17 cellular contexts compared by ENCODE assay signal in the genomic region with DNA sequence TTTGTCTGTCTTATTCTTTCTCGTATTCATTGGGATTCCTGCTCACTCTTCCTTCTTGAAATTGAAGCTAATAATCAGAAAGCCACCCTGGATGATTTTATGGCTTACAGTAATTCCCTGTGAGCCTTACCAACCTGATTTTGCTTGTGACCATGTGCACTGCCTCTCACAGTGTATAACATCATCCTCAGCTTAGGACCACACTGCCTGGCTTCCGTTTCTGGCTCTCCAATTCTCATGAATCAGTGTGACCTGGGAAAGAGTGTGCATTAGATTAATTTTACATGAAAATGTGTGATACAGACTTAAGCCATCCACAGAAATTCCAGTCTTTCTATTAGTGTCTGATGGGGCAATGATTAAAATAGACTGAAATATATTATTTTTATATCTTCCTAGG.
DNase-seq lines count a peak whose midpoint lies in the region; ATAC-seq and TF ChIP-seq lines count a peak whose summit lies in the region.
"Had no signal": no experiment of that assay in that cellular context is flagged by ENCODE, and none has a peak within 500 bp of the region (broad histone marks: within the 10 kb centered on the region; RNA-seq: fewer than 3 reads in every experiment).

No MANE protein-coding gene starts in this region.

- POLR2A ChIA-PET in CD8-positive, alpha-beta memory T cell (lab: Charles Lee) = no interaction called here

- TF ChIP-seq POLR2A in right lobe of liver (IDR thresholded peaks at IDR 0.05) (no peak), stomach (IDR thresholded peaks at IDR 0.05) (no peak), adrenal gland (IDR thresholded peaks at IDR 0.05) (no peak)

- no peak overlapping the region for H3K27ac Mint-ChIP-seq in CD8-positive, alpha-beta memory T cell
- H3K27ac Mint-ChIP-seq: effector memory CD8-positive, alpha-beta T cell; stimulated activated naive CD8-positive, alpha-beta T cell treated with anti-CD3 and anti-CD28 coated beads, Interleukin-15, Interleukin-2, amounts not matched to agents 100 ng/mL and 50 ng/mL, for 24 hours had no signal

- peaks cover 0 to 3% of the 10 kb centered on the region in 2 donors for H3K27me3 Mint-ChIP-seq in CD8-positive, alpha-beta memory T cell
- H3K27me3 Mint-ChIP-seq: stimulated activated naive CD8-positive, alpha-beta T cell treated with anti-CD3 and anti-CD28 coated beads, Interleukin-15, Interleukin-2, amounts not matched to agents 100 ng/mL and 50 ng/mL, for 24 hours had no signal

- no peaks in the 10 kb centered on the region for H3K4me1 Mint-ChIP-seq in CD8-positive, alpha-beta memory T cell

- H3K4me1 ChIP-seq in ascending aorta (peaks cover 6 to 34% of the 10 kb centered on the region in 2 donors), right lobe of liver (peaks cover 0 to 94% (median 27%) of the 10 kb centered on the region in 4 donors), stomach (peaks cover 4 to 81% (median 46%) of the 10 kb centered on the region in 4 donors), adrenal gland (replicated peaks in 1 of 2) (peaks cover 0 to under 1% of the 10 kb centered on the region in 2 donors)
- H3K4me1 ChIP-seq in CD8-positive, alpha-beta memory T cell (ENCODE audit: insufficient read depth, low read length) = no peaks in the 10 kb centered on the region
- H3K4me1 ChIP-seq: Caco-2 had no signal

- intact Hi-C loops in ascending aorta (cut with DNase I) = loop anchor here (2.0 kb wide), 1 partner anchor 20 kb away; no protein-coding TSS in a partner anchor
- intact Hi-C loops in right lobe of liver (cut with DNase I) = no loop called here
- intact Hi-C loops in stomach (cut with DNase I; ENCODE audit: low total_unique reads) = no loop called here
- intact Hi-C loops in adrenal gland (cut with DNase I) = no loop called here

- H3K9me3 Mint-ChIP-seq in CD8-positive, alpha-beta memory T cell = no peaks in the 10 kb centered on the region
- H3K9me3 Mint-ChIP-seq: effector memory CD8-positive, alpha-beta T cell; stimulated activated naive CD8-positive, alpha-beta T cell treated with anti-CD3 and anti-CD28 coated beads, Interleukin-15, Interleukin-2, amounts not matched to agents 100 ng/mL and 50 ng/mL, for 24 hours had no signal

- H3K4me3 ChIP-seq in ascending aorta = peak overlapping the region; percentile 51 to 59
- H3K4me3 ChIP-seq in right lobe of liver = peak overlapping the region in 2 of 3 donors; percentile 2 to 13
- H3K4me3 ChIP-seq in stomach = peak overlapping the region in 1 of 4 donors; percentile 23
- H3K4me3 ChIP-seq in adrenal gland = no peak overlapping the region
- no peak overlapping the region for H3K4me3 ChIP-seq in CD8-positive, alpha-beta memory T cell (ENCODE audit: low read length)
- H3K4me3 ChIP-seq: ovary had no signal

- peak overlapping the region; percentile 91 to 95 for H3K27ac ChIP-seq in ascending aorta
- no peak overlapping the region for H3K27ac ChIP-seq in right lobe of liver
- H3K27ac ChIP-seq in stomach = peak overlapping the region in 4 of 5 donors; percentile 21 to 79 (median 54)
- peak overlapping the region in 1 of 5 donors; percentile 15 for H3K27ac ChIP-seq in adrenal gland
- no peak overlapping the region for H3K27ac ChIP-seq in CD8-positive, alpha-beta memory T cell (ENCODE audit: low read depth, low read length)
- H3K27ac ChIP-seq: KMS-11, ovary had no signal

- TF ChIP-seq CTCF in ascending aorta (IDR thresholded peaks at IDR 0.05) = no peak
- no peak for TF ChIP-seq CTCF in right lobe of liver (IDR thresholded peaks at IDR 0.05)
- TF ChIP-seq CTCF in stomach (IDR thresholded peaks at IDR 0.05) = no peak
- TF ChIP-seq CTCF in adrenal gland (IDR thresholded peaks at IDR 0.05) = no peak

- H3K36me3 ChIP-seq in ascending aorta (peaks cover 15 to 34% of the 10 kb centered on the region in 2 donors), right lobe of liver (peaks cover 0 to 46% (median 18%) of the 10 kb centered on the region in 4 donors), stomach (peaks cover 15 to 34% (median 30%) of the 10 kb centered on the region in 4 donors), adrenal gland (replicated peaks in 1 of 2) (peaks cover 0 to 20% of the 10 kb centered on the region in 2 donors)
- H3K36me3 ChIP-seq in CD8-positive, alpha-beta memory T cell (ENCODE audit: insufficient read depth, low read length) = no peaks in the 10 kb centered on the region
- H3K36me3 ChIP-seq: ovary had no signal

- no peak for TF ChIP-seq EP300 in stomach (IDR thresholded peaks at IDR 0.05)

- no peaks in the 10 kb centered on the region for H3K27me3 ChIP-seq in ascending aorta
- H3K27me3 ChIP-seq in right lobe of liver = no peaks in the 10 kb centered on the region
- no peaks in the 10 kb centered on the region for H3K27me3 ChIP-seq in stomach
- no peaks in the 10 kb centered on the region for H3K27me3 ChIP-seq in adrenal gland
- no peaks in the 10 kb centered on the region for H3K27me3 ChIP-seq in CD8-positive, alpha-beta memory T cell (ENCODE audit: insufficient read depth, low read length, poor library complexity, severe bottlenecking)
- H3K27me3 ChIP-seq: ovary had no signal

- peaks cover 6 to 10% (median 10%) of the 10 kb centered on the region in 3 donors for H3K36me3 Mint-ChIP-seq in CD8-positive, alpha-beta memory T cell

- CTCF ChIA-PET in CD8-positive, alpha-beta memory T cell (lab: Charles Lee) = no interaction called here

- H3K4me3 Mint-ChIP-seq in CD8-positive, alpha-beta memory T cell = no peak overlapping the region
- H3K4me3 Mint-ChIP-seq: effector memory CD8-positive, alpha-beta T cell; stimulated activated naive CD8-positive, alpha-beta T cell treated with anti-CD3 and anti-CD28 coated beads, Interleukin-15, Interleukin-2, amounts not matched to agents 100 ng/mL and 50 ng/mL, for 24 hours had no signal

- ATAC-seq in right lobe of liver (peak in 1 of 4 donors; percentile 13), GM19328 (IDR thresholded peaks at IDR 0.05; ENCODE audit: unreplicated experiment) (no peak), HG02623 (IDR thresholded peaks at IDR 0.05; ENCODE audit: unreplicated experiment) (no peak)
- ATAC-seq: effector memory CD8-positive, alpha-beta T cell had no signal

- DNase-seq in EH (ENCODE audit: low read depth) (peak; percentile 24), ascending aorta (ENCODE audit: low spot score in 2 of 2) (peak in 1 of 2 donors; percentile 59), right lobe of liver (no peak), stomach (no peak), adrenal gland (no peak)
- DNase-seq in CD8-positive, alpha-beta memory T cell = no peak
- DNase-seq: activated effector memory CD4-positive, alpha-beta T cell treated with Interleukin-2 at 50 U/mL for 16 hours; Caco-2; effector memory CD8-positive, alpha-beta T cell; foreskin melanocyte; GF-D8; ovary; SW 1271 had no signal

- 31% methylated on average over 2 of the region's 2 CpGs for WGBS in right lobe of liver (ENCODE audit: insufficient coverage, low coverage, low lambda C conversion rate, missing lambda C conversion rate)
- 67 to 82% (median 73%) methylated on average over 2 of the region's 2 CpGs for WGBS in stomach, 5 donors
- 68 to 89% (median 75%) methylated on average over 2 of the region's 2 CpGs for WGBS in adrenal gland, 4 donors

- H3K9me3 ChIP-seq in ascending aorta (no peaks in the 10 kb centered on the region), right lobe of liver (no peaks in the 10 kb centered on the region), stomach (no peaks in the 10 kb centered on the region), adrenal gland (replicated peaks in 1 of 3) (no peaks in the 10 kb centered on the region)
- H3K9me3 ChIP-seq in CD8-positive, alpha-beta memory T cell (ENCODE audit: low read length) = no peaks in the 10 kb centered on the region
- H3K9me3 ChIP-seq: Caco-2, ovary had no signal

Comparison
In these comparisons a context has a peak if more than half of its experiments do, and no peak if none do; other contexts are left out.
1. H3K27ac ChIP-seq: peak in ascending aorta (2 of 2) and stomach (4 of 5); none in right lobe of liver (0 of 3) and CD8-positive, alpha-beta memory T cell (single experiment).
2. H3K4me3 ChIP-seq: peak in ascending aorta (2 of 2) and right lobe of liver (2 of 3); none in adrenal gland (0 of 4) and CD8-positive, alpha-beta memory T cell (single experiment).